Comparison of ENCODE assay signal across 8 cellular contexts in the genomic region with DNA sequence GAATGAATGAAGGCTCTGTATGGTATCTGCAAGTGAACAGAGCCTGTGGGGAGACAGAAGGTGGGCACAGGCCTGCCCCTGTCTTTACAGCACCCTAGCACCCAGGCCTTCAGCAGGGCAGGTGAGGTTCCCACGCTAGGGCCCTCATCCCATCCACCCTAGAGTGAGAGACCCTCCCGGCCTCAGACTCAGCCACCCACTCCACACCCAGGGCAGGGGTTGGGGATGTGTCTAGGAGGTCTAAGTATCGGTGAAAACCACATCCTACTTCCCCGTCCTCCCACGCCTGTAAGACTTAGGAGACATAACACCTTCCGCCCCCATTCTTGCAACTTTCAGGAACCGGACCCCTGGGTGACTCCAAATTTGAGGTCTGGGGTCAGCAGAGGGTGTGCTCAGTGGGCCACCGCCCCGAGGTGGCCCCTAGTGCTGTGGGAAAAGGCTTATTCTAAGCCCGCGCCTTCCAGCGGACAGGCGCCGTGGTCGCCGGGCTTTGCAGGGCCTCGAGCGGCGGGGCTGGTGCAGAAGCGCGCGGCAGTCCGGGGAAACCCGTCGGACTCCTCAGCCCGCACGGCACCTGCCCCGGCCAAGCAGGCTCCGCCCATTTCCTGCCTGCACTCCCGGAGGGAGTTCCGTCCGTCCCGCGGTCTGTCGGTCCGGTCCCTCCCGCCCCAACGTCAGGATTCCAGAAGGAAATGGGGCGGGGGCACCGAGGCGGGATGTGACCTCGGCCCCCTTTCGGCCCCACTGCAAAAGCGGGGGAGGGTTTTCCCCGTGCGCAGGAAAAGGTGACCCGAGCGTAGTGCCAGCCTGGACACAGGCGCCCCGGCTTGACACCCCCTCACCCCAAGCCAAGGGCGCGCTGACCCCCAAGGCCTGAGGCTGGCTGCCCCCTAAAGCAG. TPM values are rescaled to one million over a fixed set of nuclear protein-coding genes. Genes with fewer than 3 reads are reported as not detected.
DNase-seq lines count a peak whose midpoint lies in the region; ATAC-seq lines count a peak whose summit lies in the region.

No MANE protein-coding gene starts in this region.

- peaks cover 11% of the 10 kb centered on the region for H3K36me3 ChIP-seq in NT2/D1 (ENCODE audit: insufficient read depth, insufficient read length, low read length)

- DNase-seq in SKM-1 treated with dmso at 0.1 percent for 144 hours (lab: John Stamatoyannopoulos, UW; ENCODE audit: unreplicated experiment) (peak; percentile 35), SKM-1 (lab: John Stamatoyannopoulos, UW; ENCODE audit: unreplicated experiment) (no peak), NT2/D1 (ENCODE audit: low read depth, low spot score) (no peak), left cardiac atrium (peak; percentile 83), retina (peak; percentile 69)
- DNase-seq in activated naive CD4-positive, alpha-beta T cell treated with Interleukin-2 at 50 U/mL for 16 hours: peak; percentile 62

- peaks cover 34% of the 10 kb centered on the region for H3K27me3 ChIP-seq in NT2/D1 (ENCODE audit: insufficient read depth, insufficient read length)

- peak overlapping the region; percentile 65 for H3K4me3 ChIP-seq in NT2/D1 (ENCODE audit: insufficient read length, low read depth)

- H3K9me3 ChIP-seq in NT2/D1 (ENCODE audit: insufficient read depth, low read length): no peaks in the 10 kb centered on the region

- peak overlapping the region; percentile 81 for H3K9ac ChIP-seq in NT2/D1 (ENCODE audit: insufficient read length, low read depth)

- peak; percentile 46 for ATAC-seq in HG02885 (IDR thresholded peaks at IDR 0.05; ENCODE audit: poor library complexity, unreplicated experiment)
- peak; percentile 27 to 42 for ATAC-seq in left cardiac atrium
- no peak for ATAC-seq in HG03460 (IDR thresholded peaks at IDR 0.05; ENCODE audit: unreplicated experiment)

- peaks cover 26% of the 10 kb centered on the region for H3K4me1 ChIP-seq in NT2/D1 (ENCODE audit: insufficient read depth, insufficient read length)

- intact Hi-C loops in left cardiac atrium (cut with DNase I): loop anchor here in 1 of 2 donors (5.0 kb wide), 1 partner anchor 441 kb away; a partner anchor contains a TSS

RNA-seq across cellular contexts. Expression of a gene that starts 0.9 kb away (rescaled TPM):
- total RNA-seq in left cardiac atrium: 1 to 10 TPM; 2.7 to 3.8 TPM

RNA-seq across cellular contexts. Expression of a gene that starts 2.4 kb away (rescaled TPM):
- 10 to 100 TPM; 38.8 to 43.9 TPM for total RNA-seq in left cardiac atrium

RNA-seq across cellular contexts. Expression of a gene that starts 8.8 kb away (rescaled TPM):
- 10 to 100 TPM; 11.7 to 14.5 TPM for total RNA-seq in left cardiac atrium

RNA-seq across cellular contexts. Expression of a gene that starts 22.4 kb away (rescaled TPM):
- 10 to 100 TPM; 30.8 to 32.4 TPM for total RNA-seq in left cardiac atrium

RNA-seq across cellular contexts. Expression of a gene that starts 57.4 kb away (rescaled TPM):
- total RNA-seq in left cardiac atrium: 1 to 10 TPM in 1 of 2 donors, under 1 TPM in 1; 0.29 to 1.0 TPM

Comparison
In these comparisons a context has a peak if more than half of its experiments do, and no peak if none do; other contexts are left out.
1. DNase-seq: peak in SKM-1 treated with dmso at 0.1 percent for 144 hours (single experiment), activated naive CD4-positive, alpha-beta T cell treated with Interleukin-2 at 50 U/mL for 16 hours (single experiment), left cardiac atrium (single experiment) and retina (single experiment); none in SKM-1 (single experiment) and NT2/D1 (single experiment).